In genomic region chr2:158486150-158486969, GRCh38 we compare ENCODE assay signal across 1 cellular context.
TF ChIP-seq lines count a peak whose summit lies in the region.

No MANE protein-coding gene starts in this region.

TF ChIP-seq in IMR-90, 13 proteins besides CTCF, POLR2A, EP300 and RAD21:
- TF ChIP-seq RFX5 (IDR thresholded peaks at IDR 0.05; ENCODE audit: low read depth, low read length), result no peak
